17 cellular contexts compared by ENCODE assay signal in genomic region chr7:121545418-121545817, GRCh38.
A peak's percentile ranks its signal among the peaks of the same experiment; 100 is the strongest.
DNase-seq lines count a peak whose midpoint lies in the region; ATAC-seq and TF ChIP-seq lines count a peak whose summit lies in the region.
"Had no signal": no experiment of that assay in that cellular context is flagged by ENCODE, and none has a peak within 500 bp of the region (broad histone marks: within the 10 kb centered on the region; RNA-seq: fewer than 3 reads in every experiment).

No MANE protein-coding gene starts in this region.

- H3K36me3 ChIP-seq in SJSA1 (no peaks in the 10 kb centered on the region), endodermal cell (ENCODE audit: control insufficient read depth, insufficient read depth, low read length) (no peaks in the 10 kb centered on the region), skeletal muscle satellite cell (ENCODE audit: insufficient read depth, low read length) (no peaks in the 10 kb centered on the region)

- no peaks in the 10 kb centered on the region for H3K27me3 Mint-ChIP-seq in activated CD4-positive, alpha-beta T cell treated with anti-CD3 and anti-CD28 coated beads, Interleukin-2, amount 10 ng/mL, durations not matched to agents 24 days and 14 days
- no peaks in the 10 kb centered on the region for H3K27me3 Mint-ChIP-seq in endodermal cell (ENCODE audit: insufficient read depth)

- no peak for ATAC-seq in GM21360 (IDR thresholded peaks at IDR 0.05; ENCODE audit: unreplicated experiment)
- ATAC-seq: K562 had no signal

- H3K36me3 Mint-ChIP-seq in activated CD4-positive, alpha-beta T cell treated with anti-CD3 and anti-CD28 coated beads, Interleukin-2, amount 10 ng/mL, durations not matched to agents 24 days and 14 days (ENCODE audit: low read depth), result peaks cover 17% of the 10 kb centered on the region
- H3K36me3 Mint-ChIP-seq in endodermal cell (ENCODE audit: low read depth), result peaks cover 6% of the 10 kb centered on the region
- H3K36me3 Mint-ChIP-seq: CD8-positive, alpha-beta T cell had no signal

- intact Hi-C loops in activated CD4-positive, alpha-beta T cell treated with anti-CD3 and anti-CD28 coated beads, Interleukin-2, amount 10 ng/mL, durations not matched to agents 24 days and 14 days (cut with micrococcal nuclease), result loop anchor here (1.0 to 10.0 kb wide), 5 partner anchors 107 to 595 kb away; partner anchors contain the start of genes CPED1 and ING3

- H3K9ac ChIP-seq in endodermal cell (ENCODE audit: extremely low read depth, low read length, poor library complexity, severe bottlenecking) (no peak overlapping the region), skeletal muscle satellite cell (ENCODE audit: low read depth, low read length) (peak overlapping the region; percentile 1)

- WGBS in endodermal cell (ENCODE audit: insufficient coverage in 1 of 2, insufficient read length in 1 of 2), 2 experiments, result 90% methylated on average over 2 of the region's 2 CpGs; no CpG with 5 or more reads in 1 of the 2 experiments

- H3K4me1 Mint-ChIP-seq in activated CD4-positive, alpha-beta T cell treated with anti-CD3 and anti-CD28 coated beads, Interleukin-2, amount 10 ng/mL, durations not matched to agents 24 days and 14 days, result peaks cover 41% of the 10 kb centered on the region
- peaks cover 6% of the 10 kb centered on the region for H3K4me1 Mint-ChIP-seq in endodermal cell

- peak overlapping the region; percentile 44 for H3K4me3 Mint-ChIP-seq in activated CD4-positive, alpha-beta T cell treated with anti-CD3 and anti-CD28 coated beads, Interleukin-2, amount 10 ng/mL, durations not matched to agents 24 days and 14 days
- no peak overlapping the region for H3K4me3 Mint-ChIP-seq in endodermal cell
- H3K4me3 Mint-ChIP-seq: CD8-positive, alpha-beta T cell had no signal

- no peak overlapping the region for H3K4me3 ChIP-seq in SJSA1
- peak overlapping the region; percentile 55 for H3K4me3 ChIP-seq in endodermal cell (ENCODE audit: low read length)
- H3K4me3 ChIP-seq in skeletal muscle satellite cell (ENCODE audit: low read length), result no peak overlapping the region
- H3K4me3 ChIP-seq: GM12878, K562 had no signal

- H3K4me1 ChIP-seq in SJSA1 (replicated peaks) (peaks cover 32% of the 10 kb centered on the region), endodermal cell (ENCODE audit: control insufficient read depth, insufficient read depth, low read length) (no peaks in the 10 kb centered on the region), skeletal muscle satellite cell (ENCODE audit: control insufficient read depth, insufficient read depth, low read length) (peaks cover 35% of the 10 kb centered on the region)

- H3K27ac ChIP-seq in SJSA1, result peak overlapping the region; percentile 60
- H3K27ac ChIP-seq in endodermal cell (ENCODE audit: low read depth, low read length), result no peak overlapping the region

- H3K27me3 ChIP-seq in SJSA1 (replicated peaks) (no peaks in the 10 kb centered on the region), endodermal cell (ENCODE audit: control insufficient read depth, insufficient read depth, low read length, poor library complexity, severe bottlenecking) (no peaks in the 10 kb centered on the region), skeletal muscle satellite cell (ENCODE audit: control insufficient read depth, insufficient read depth, low read length) (no peaks in the 10 kb centered on the region)

- H3K9me3 ChIP-seq in SJSA1 (replicated peaks) (0 out of 2 replicates have a peak, but pooled peaks cover 7% of the 10 kb centered on the region), endodermal cell (ENCODE audit: control insufficient read depth, low read length) (peaks cover 30% of the 10 kb centered on the region), skeletal muscle satellite cell (replicated peaks; ENCODE audit: low read length) (no peaks in the 10 kb centered on the region)

- TF ChIP-seq CTCF in endodermal cell (conservative IDR thresholded peaks at IDR 0.05), result no peak

- H3K9me3 Mint-ChIP-seq in activated CD4-positive, alpha-beta T cell treated with anti-CD3 and anti-CD28 coated beads, Interleukin-2, amount 10 ng/mL, durations not matched to agents 24 days and 14 days, result peaks cover 9% of the 10 kb centered on the region
- H3K9me3 Mint-ChIP-seq in endodermal cell, result peaks cover 33% of the 10 kb centered on the region
- H3K9me3 Mint-ChIP-seq: CD8-positive, alpha-beta T cell had no signal

- H3K4me2 ChIP-seq in skeletal muscle satellite cell (ENCODE audit: low read length), result no peak overlapping the region

- peak; percentile 57 for DNase-seq in activated CD4-positive, alpha-beta T cell treated with anti-CD3 and anti-CD28 coated beads, Interleukin-2, amount 10 ng/mL, durations not matched to agents 24 days and 14 days
- no peak for DNase-seq in activated CD4-positive, alpha-beta T cell treated with anti-CD3 and anti-CD28 coated beads for 4 hours
- DNase-seq in SJSA1 (ENCODE audit: low read depth in 1 of 2, low spot score in 2 of 2), result no peak
- no peak for DNase-seq in endodermal cell
- no peak for DNase-seq in OCI-M1 (lab: John Stamatoyannopoulos, UW)
- DNase-seq in NCI-H2196 (lab: John Stamatoyannopoulos, UW; ENCODE audit: unreplicated experiment), result no peak
- DNase-seq: activated CD8-positive, alpha-beta memory T cell treated with anti-CD3 and anti-CD28 coated beads, Interleukin-2, amount 50 U/mL, for 4 hours; CD8-positive, alpha-beta T cell; cortex of kidney; hypothalamus; left cardiac atrium; NCI-H1105 treated with DMSO at 0.1 percent for 48 hours; NCI-H2227 treated with DMSO at 0.1 percent for 48 hours had no signal

- peak overlapping the region; percentile 92 for H3K27ac Mint-ChIP-seq in activated CD4-positive, alpha-beta T cell treated with anti-CD3 and anti-CD28 coated beads, Interleukin-2, amount 10 ng/mL, durations not matched to agents 24 days and 14 days
- H3K27ac Mint-ChIP-seq in endodermal cell, result no peak overlapping the region
- H3K27ac Mint-ChIP-seq: CD8-positive, alpha-beta T cell had no signal
